8 cellular contexts compared by ENCODE assay signal in the genomic region with DNA sequence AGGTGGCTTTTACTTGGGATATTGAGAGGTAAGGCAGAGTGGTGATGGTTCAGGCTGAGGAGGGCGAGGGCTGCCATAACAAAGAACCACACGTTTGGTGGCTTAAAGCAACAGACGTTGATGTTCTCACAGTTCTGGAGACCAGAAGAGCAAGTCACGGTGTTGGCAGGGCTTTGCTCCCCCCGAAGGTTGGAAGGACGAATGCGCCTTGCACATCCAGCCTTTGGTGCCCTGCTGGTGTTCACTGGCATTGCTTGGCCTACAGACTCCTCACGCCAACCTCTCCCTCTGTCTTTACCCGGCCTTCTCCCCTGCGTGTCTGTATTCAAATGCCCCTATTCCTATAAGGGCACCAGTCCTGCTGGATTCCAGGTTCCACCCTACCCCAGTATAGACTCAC.
DNase-seq lines count a peak whose midpoint lies in the region; ATAC-seq and TF ChIP-seq lines count a peak whose summit lies in the region.

No MANE protein-coding gene starts in this region.

- ATAC-seq in HCT116 (peak; percentile 98), GM18867 (IDR thresholded peaks at IDR 0.05; ENCODE audit: unreplicated experiment) (no peak)

- CTCF ChIA-PET in HCT116 (lab: Charles Lee) (no interaction called here), SK-N-SH (lab: Yijun Ruan, JAX) (interaction anchor here (1.6 to 4.1 kb wide), 4 partner anchors 12 to 824 kb away, joined by 4 to 39 read pairs (median 8); no protein-coding TSS in a partner anchor)

- no peak for TF ChIP-seq EP300 in SK-N-SH (IDR thresholded peaks at IDR 0.05; ENCODE audit: borderline replicate concordance in 1 of 2, low read depth in 1 of 2, low read length in 1 of 2)

- H4K20me1 ChIP-seq in HCT116 (ENCODE audit: insufficient read depth), result no peaks in the 10 kb centered on the region
- H4K20me1 ChIP-seq in SK-N-SH (ENCODE audit: insufficient read depth), result no peaks in the 10 kb centered on the region

- TF ChIP-seq POLR2A in HCT116 (IDR thresholded peaks at IDR 0.05; ENCODE audit: borderline replicate concordance, extremely low read depth, insufficient read depth, insufficient read length), result no peak

- H3K4me3 ChIP-seq in HCT116 (replicated peaks in 1 of 2; ENCODE audit: low read depth in 1 of 2, low read length in 2 of 2) (no peak overlapping the region), SK-N-SH (ENCODE audit: low read depth in 2 of 2, low read length in 1 of 2) (no peak overlapping the region)

- no peaks in the 10 kb centered on the region for H3K4me1 ChIP-seq in HCT116 (ENCODE audit: control insufficient read depth in 1 of 2, insufficient read depth in 2 of 2, low read length in 2 of 2)
- peaks cover 0 to 23% of the 10 kb centered on the region in 2 experiments; a peak in 2 of 4 replicates for H3K4me1 ChIP-seq in SK-N-SH (ENCODE audit: control insufficient read depth in 1 of 2, insufficient read depth in 2 of 2, low read depth in 1 of 2, low read length in 1 of 2)

- no peaks in the 10 kb centered on the region for H3K36me3 ChIP-seq in HCT116 (ENCODE audit: control insufficient read depth in 1 of 2, insufficient read depth in 2 of 2, low read length in 2 of 2)
- no peaks in the 10 kb centered on the region for H3K36me3 ChIP-seq in SK-N-SH (replicated peaks in 1 of 2; ENCODE audit: control insufficient read depth in 1 of 2, insufficient read depth in 2 of 2, low read length in 1 of 2)

- DNase-seq in HCT116 (ENCODE audit: low read depth, low spot score) (peak; percentile 45), SK-N-SH (peak; percentile 79), islet precursor cell (peak; percentile 84), ureter (ENCODE audit: low spot score) (no peak), DMS79 treated with DMSO at 0.1 percent for 48 hours (lab: John Stamatoyannopoulos, UW) (no peak), retina (no peak)

- H3K79me2 ChIP-seq in HCT116 (ENCODE audit: insufficient read depth, low read length), result no peaks in the 10 kb centered on the region
- no peaks in the 10 kb centered on the region for H3K79me2 ChIP-seq in SK-N-SH (ENCODE audit: insufficient read depth)

- H2AFZ ChIP-seq in HCT116 (ENCODE audit: low read depth, low read length, poor library complexity, severe bottlenecking) (no peak overlapping the region), SK-N-SH (ENCODE audit: low read depth) (no peak overlapping the region)

- H3K27ac ChIP-seq in C4-2B (no peak overlapping the region), HCT116 (ENCODE audit: low read depth, low read length) (no peak overlapping the region), SK-N-SH (ENCODE audit: low read depth in 2 of 2, low read length in 1 of 2) (no peak overlapping the region)

- H3F3A ChIP-seq in SK-N-SH (replicated peaks; ENCODE audit: insufficient read depth), result peaks cover 5% of the 10 kb centered on the region

- no peak overlapping the region for H3K4me2 ChIP-seq in HCT116 (ENCODE audit: low read length)
- H3K4me2 ChIP-seq in SK-N-SH, result no peak overlapping the region

- intact Hi-C loops in HCT116 (cut with micrococcal nuclease), result no loop called here

- H3K9me2 ChIP-seq in HCT116 (ENCODE audit: insufficient read depth) (no peaks in the 10 kb centered on the region), SK-N-SH (no peaks in the 10 kb centered on the region)

- RAD21 ChIA-PET in HCT116 (lab: Charles Lee; ENCODE audit: low non-redundant PET in 1 of 2, low total read pairs in 2 of 2, uncharacterized antibody in 2 of 2, unreplicated experiment in 2 of 2), result no interaction called here

- TF ChIP-seq RAD21 in HCT116 (IDR thresholded peaks at IDR 0.05; ENCODE audit: low read depth) (peak; percentile 36), SK-N-SH (IDR thresholded peaks at IDR 0.05; ENCODE audit: low read length) (peak; percentile 62)

- POLR2A ChIA-PET in HCT116 (lab: Charles Lee), result no interaction called here
- POLR2A ChIA-PET in SK-N-SH (lab: Yijun Ruan, JAX), result no interaction called here

- TF ChIP-seq CTCF in C4-2B (conservative IDR thresholded peaks at IDR 0.05), result peak; percentile 59
- TF ChIP-seq CTCF in HCT116 (IDR thresholded peaks at IDR 0.05 in 2 of 3, conservative IDR thresholded peaks at IDR 0.05 in 1 of 3; ENCODE audit: borderline replicate concordance in 1 of 3, insufficient read depth in 1 of 3, low read depth in 2 of 3, low read length in 2 of 3), result peak; percentile 59 to 82 (median 65)
- peak; percentile 57 for TF ChIP-seq CTCF in SK-N-SH (IDR thresholded peaks at IDR 0.05)

- no TSS peak for BruUV-seq in HCT116 (replicated peaks; lab: Mats Ljungman, UMichigan)

- H3K9ac ChIP-seq in HCT116 (ENCODE audit: low read length) (no peak overlapping the region), SK-N-SH (no peak overlapping the region)

- H3K9me3 ChIP-seq in HCT116 (ENCODE audit: control insufficient read depth in 1 of 2, insufficient read depth in 1 of 2, low read depth in 1 of 2, low read length in 2 of 2) (no peaks in the 10 kb centered on the region), SK-N-SH (no peaks in the 10 kb centered on the region)

- H3K27me3 ChIP-seq in HCT116 (ENCODE audit: insufficient read depth, low read length), result no peaks in the 10 kb centered on the region
- no peaks in the 10 kb centered on the region for H3K27me3 ChIP-seq in SK-N-SH (ENCODE audit: insufficient read depth)

- 34% methylated on average over 10 of the region's 10 CpGs for WGBS in SK-N-SH (ENCODE audit: low lambda C conversion rate)

TF ChIP-seq in HCT116, 20 proteins besides CTCF, POLR2A, EP300 and RAD21:
- TF ChIP-seq EZH2phosphoT487 (IDR thresholded peaks at IDR 0.05; ENCODE audit: borderline replicate concordance), result no peak
- TF ChIP-seq EGR1 (IDR thresholded peaks at IDR 0.05; ENCODE audit: low read depth), result no peak
- no peak for TF ChIP-seq EZH2 (IDR thresholded peaks at IDR 0.05)
- no peak for TF ChIP-seq FOSL1 (IDR thresholded peaks at IDR 0.05; ENCODE audit: low read depth)
- TF ChIP-seq ZFX (IDR thresholded peaks at IDR 0.05), result 0 out of 2 replicates have a peak, but pooled peaks have one; percentile 19
- no peak for TF ChIP-seq SIN3A (IDR thresholded peaks at IDR 0.05; ENCODE audit: low read depth)
- TF ChIP-seq SP1 (IDR thresholded peaks at IDR 0.05; ENCODE audit: low read depth), result no peak
- no peak for TF ChIP-seq CEBPB (IDR thresholded peaks at IDR 0.05; ENCODE audit: low read depth)
- no peak for TF ChIP-seq POLR2AphosphoS5 (IDR thresholded peaks at IDR 0.05; ENCODE audit: low read depth, low read length)

TF ChIP-seq in SK-N-SH, 30 proteins besides CTCF, POLR2A, EP300 and RAD21:
- TF ChIP-seq SMC3 (IDR thresholded peaks at IDR 0.05; ENCODE audit: low read depth, low read length), result peak; percentile 48; the same call in 1 of the 2 replicates
- TF ChIP-seq, protein P1, sequence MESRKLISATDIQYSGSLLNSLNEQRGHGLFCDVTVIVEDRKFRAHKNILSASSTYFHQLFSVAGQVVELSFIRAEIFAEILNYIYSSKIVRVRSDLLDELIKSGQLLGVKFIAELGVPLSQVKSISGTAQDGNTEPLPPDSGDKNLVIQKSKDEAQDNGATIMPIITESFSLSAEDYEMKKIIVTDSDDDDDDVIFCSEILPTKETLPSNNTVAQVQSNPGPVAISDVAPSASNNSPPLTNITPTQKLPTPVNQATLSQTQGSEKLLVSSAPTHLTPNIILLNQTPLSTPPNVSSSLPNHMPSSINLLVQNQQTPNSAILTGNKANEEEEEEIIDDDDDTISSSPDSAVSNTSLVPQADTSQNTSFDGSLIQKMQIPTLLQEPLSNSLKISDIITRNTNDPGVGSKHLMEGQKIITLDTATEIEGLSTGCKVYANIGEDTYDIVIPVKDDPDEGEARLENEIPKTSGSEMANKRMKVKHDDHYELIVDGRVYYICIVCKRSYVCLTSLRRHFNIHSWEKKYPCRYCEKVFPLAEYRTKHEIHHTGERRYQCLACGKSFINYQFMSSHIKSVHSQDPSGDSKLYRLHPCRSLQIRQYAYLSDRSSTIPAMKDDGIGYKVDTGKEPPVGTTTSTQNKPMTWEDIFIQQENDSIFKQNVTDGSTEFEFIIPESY (IDR thresholded peaks at IDR 0.05; ENCODE audit: borderline replicate concordance, low read depth), result no peak

Comparison
In these comparisons a context has a peak if more than half of its experiments do, and no peak if none do; other contexts are left out.
1. DNase-seq: peak in HCT116 (single experiment), SK-N-SH (single experiment) and islet precursor cell (single experiment); none in ureter (single experiment), DMS79 treated with DMSO at 0.1 percent for 48 hours (single experiment) and retina (single experiment).
2. Peak in every context shown above with its lines, with median percentiles within 50 percentile points of each other: CTCF ChIP-seq.